3 cellular contexts compared by ENCODE assay signal in genomic region chr9:37969558-37970300, GRCh38.
TF ChIP-seq lines count a peak whose summit lies in the region.

No MANE protein-coding gene starts in this region.

TF ChIP-seq in SK-N-SH, 30 proteins besides CTCF, POLR2A, EP300 and RAD21 (continued from another document):
- no peak for TF ChIP-seq MEF2A (IDR thresholded peaks at IDR 0.05; ENCODE audit: borderline replicate concordance, low read depth)
- no peak for TF ChIP-seq REST (IDR thresholded peaks at IDR 0.05; ENCODE audit: low read depth, low read length)
- TF ChIP-seq, protein P1, sequence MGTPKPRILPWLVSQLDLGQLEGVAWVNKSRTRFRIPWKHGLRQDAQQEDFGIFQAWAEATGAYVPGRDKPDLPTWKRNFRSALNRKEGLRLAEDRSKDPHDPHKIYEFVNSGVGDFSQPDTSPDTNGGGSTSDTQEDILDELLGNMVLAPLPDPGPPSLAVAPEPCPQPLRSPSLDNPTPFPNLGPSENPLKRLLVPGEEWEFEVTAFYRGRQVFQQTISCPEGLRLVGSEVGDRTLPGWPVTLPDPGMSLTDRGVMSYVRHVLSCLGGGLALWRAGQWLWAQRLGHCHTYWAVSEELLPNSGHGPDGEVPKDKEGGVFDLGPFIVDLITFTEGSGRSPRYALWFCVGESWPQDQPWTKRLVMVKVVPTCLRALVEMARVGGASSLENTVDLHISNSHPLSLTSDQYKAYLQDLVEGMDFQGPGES (IDR thresholded peaks at IDR 0.05; ENCODE audit: low read depth, low read length) = no peak
- no peak for TF ChIP-seq RXRA (IDR thresholded peaks at IDR 0.05; ENCODE audit: borderline replicate concordance, low read depth)
- TF ChIP-seq TCF12 (IDR thresholded peaks at IDR 0.05) = no peak
- no peak for TF ChIP-seq POLR2AphosphoS5 (IDR thresholded peaks at IDR 0.05; ENCODE audit: low read depth, low read length)
- TF ChIP-seq NFIC (IDR thresholded peaks at IDR 0.05; ENCODE audit: borderline replicate concordance) = no peak
TF ChIP-seq in SK-N-SH: peak in this region for 0.

TF ChIP-seq in SK-N-SH treated with all-trans-retinoic acid at 6 μM for 48 hours, 23 proteins besides CTCF, POLR2A, EP300 and RAD21:
- no peak for TF ChIP-seq TOX (CRISPR knock-in tag; IDR thresholded peaks at IDR 0.05; ENCODE audit: borderline replicate concordance)
- no peak for TF ChIP-seq ZNF565 (CRISPR knock-in tag; conservative IDR thresholded peaks at IDR 0.05; ENCODE audit: low read depth)
- no peak for TF ChIP-seq PPARA (CRISPR knock-in tag; IDR thresholded peaks at IDR 0.05; ENCODE audit: borderline replicate concordance)
- no peak for TF ChIP-seq TSHZ2 (CRISPR knock-in tag; IDR thresholded peaks at IDR 0.05)
- no peak for TF ChIP-seq BACH2 (CRISPR knock-in tag; IDR thresholded peaks at IDR 0.05; ENCODE audit: borderline replicate concordance)
- TF ChIP-seq, protein P2, sequence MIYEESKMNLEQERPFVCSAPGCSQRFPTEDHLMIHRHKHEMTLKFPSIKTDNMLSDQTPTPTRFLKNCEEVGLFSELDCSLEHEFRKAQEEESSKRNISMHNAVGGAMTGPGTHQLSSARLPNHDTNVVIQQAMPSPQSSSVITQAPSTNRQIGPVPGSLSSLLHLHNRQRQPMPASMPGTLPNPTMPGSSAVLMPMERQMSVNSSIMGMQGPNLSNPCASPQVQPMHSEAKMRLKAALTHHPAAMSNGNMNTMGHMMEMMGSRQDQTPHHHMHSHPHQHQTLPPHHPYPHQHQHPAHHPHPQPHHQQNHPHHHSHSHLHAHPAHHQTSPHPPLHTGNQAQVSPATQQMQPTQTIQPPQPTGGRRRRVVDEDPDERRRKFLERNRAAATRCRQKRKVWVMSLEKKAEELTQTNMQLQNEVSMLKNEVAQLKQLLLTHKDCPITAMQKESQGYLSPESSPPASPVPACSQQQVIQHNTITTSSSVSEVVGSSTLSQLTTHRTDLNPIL (CRISPR knock-in tag; IDR thresholded peaks at IDR 0.05; ENCODE audit: low read depth) = no peak
- TF ChIP-seq ZFP3 (CRISPR knock-in tag; IDR thresholded peaks at IDR 0.05) = no peak
- TF ChIP-seq CSDC2 (CRISPR knock-in tag; IDR thresholded peaks at IDR 0.05) = no peak
- no peak for TF ChIP-seq ESRRG (CRISPR knock-in tag; IDR thresholded peaks at IDR 0.05)
- TF ChIP-seq, protein P3, sequence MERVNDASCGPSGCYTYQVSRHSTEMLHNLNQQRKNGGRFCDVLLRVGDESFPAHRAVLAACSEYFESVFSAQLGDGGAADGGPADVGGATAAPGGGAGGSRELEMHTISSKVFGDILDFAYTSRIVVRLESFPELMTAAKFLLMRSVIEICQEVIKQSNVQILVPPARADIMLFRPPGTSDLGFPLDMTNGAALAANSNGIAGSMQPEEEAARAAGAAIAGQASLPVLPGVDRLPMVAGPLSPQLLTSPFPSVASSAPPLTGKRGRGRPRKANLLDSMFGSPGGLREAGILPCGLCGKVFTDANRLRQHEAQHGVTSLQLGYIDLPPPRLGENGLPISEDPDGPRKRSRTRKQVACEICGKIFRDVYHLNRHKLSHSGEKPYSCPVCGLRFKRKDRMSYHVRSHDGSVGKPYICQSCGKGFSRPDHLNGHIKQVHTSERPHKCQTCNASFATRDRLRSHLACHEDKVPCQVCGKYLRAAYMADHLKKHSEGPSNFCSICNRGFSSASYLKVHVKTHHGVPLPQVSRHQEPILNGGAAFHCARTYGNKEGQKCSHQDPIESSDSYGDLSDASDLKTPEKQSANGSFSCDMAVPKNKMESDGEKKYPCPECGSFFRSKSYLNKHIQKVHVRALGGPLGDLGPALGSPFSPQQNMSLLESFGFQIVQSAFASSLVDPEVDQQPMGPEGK (CRISPR knock-in tag; IDR thresholded peaks at IDR 0.05; ENCODE audit: borderline replicate concordance) = no peak
- no peak for TF ChIP-seq ZNF8 (CRISPR knock-in tag; IDR thresholded peaks at IDR 0.05)
- no peak for TF ChIP-seq ZNF70 (CRISPR knock-in tag; IDR thresholded peaks at IDR 0.05)
- TF ChIP-seq, protein P4, sequence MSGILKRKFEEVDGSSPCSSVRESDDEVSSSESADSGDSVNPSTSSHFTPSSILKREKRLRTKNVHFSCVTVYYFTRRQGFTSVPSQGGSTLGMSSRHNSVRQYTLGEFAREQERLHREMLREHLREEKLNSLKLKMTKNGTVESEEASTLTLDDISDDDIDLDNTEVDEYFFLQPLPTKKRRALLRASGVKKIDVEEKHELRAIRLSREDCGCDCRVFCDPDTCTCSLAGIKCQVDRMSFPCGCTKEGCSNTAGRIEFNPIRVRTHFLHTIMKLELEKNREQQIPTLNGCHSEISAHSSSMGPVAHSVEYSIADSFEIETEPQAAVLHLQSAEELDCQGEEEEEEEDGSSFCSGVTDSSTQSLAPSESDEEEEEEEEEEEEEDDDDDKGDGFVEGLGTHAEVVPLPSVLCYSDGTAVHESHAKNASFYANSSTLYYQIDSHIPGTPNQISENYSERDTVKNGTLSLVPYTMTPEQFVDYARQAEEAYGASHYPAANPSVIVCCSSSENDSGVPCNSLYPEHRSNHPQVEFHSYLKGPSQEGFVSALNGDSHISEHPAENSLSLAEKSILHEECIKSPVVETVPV (CRISPR knock-in tag; IDR thresholded peaks at IDR 0.05) = no peak
- no peak for TF ChIP-seq SNAI2 (CRISPR knock-in tag; IDR thresholded peaks at IDR 0.05)
- TF ChIP-seq ISL1 (CRISPR knock-in tag; IDR thresholded peaks at IDR 0.05) = no peak
- TF ChIP-seq ZC3H10 (CRISPR knock-in tag; IDR thresholded peaks at IDR 0.05) = no peak
- no peak for TF ChIP-seq OSR1 (CRISPR knock-in tag; IDR thresholded peaks at IDR 0.05)
- TF ChIP-seq ARNTL (CRISPR knock-in tag; IDR thresholded peaks at IDR 0.05; ENCODE audit: borderline replicate concordance, low read depth) = no peak

TF ChIP-seq in endothelial cell of umbilical vein, 7 proteins besides CTCF, POLR2A, EP300 and RAD21:
- no peak for TF ChIP-seq POLR2AphosphoS5 (IDR thresholded peaks at IDR 0.05; ENCODE audit: insufficient read depth, low read depth, low read length)
- TF ChIP-seq EZH2 (IDR thresholded peaks at IDR 0.05; ENCODE audit: borderline replicate concordance, low read depth, low read length, severe bottlenecking) = no peak
- TF ChIP-seq JUN (IDR thresholded peaks at IDR 0.05; ENCODE audit: borderline replicate concordance, insufficient read depth, insufficient read length, low read depth) = no peak
- TF ChIP-seq MYC (IDR thresholded peaks at IDR 0.05; ENCODE audit: low read depth, low read length) = no peak
- TF ChIP-seq GATA2 (IDR thresholded peaks at IDR 0.05; ENCODE audit: insufficient read depth, insufficient read length, low read depth, low read length) = no peak
- TF ChIP-seq FOS (IDR thresholded peaks at IDR 0.05; ENCODE audit: borderline replicate concordance, insufficient read depth, low read length) = no peak
- TF ChIP-seq MAX (IDR thresholded peaks at IDR 0.05; ENCODE audit: insufficient read depth, insufficient read length) = no peak
TF ChIP-seq in endothelial cell of umbilical vein: peak in this region for 0.
